In the genomic region with DNA sequence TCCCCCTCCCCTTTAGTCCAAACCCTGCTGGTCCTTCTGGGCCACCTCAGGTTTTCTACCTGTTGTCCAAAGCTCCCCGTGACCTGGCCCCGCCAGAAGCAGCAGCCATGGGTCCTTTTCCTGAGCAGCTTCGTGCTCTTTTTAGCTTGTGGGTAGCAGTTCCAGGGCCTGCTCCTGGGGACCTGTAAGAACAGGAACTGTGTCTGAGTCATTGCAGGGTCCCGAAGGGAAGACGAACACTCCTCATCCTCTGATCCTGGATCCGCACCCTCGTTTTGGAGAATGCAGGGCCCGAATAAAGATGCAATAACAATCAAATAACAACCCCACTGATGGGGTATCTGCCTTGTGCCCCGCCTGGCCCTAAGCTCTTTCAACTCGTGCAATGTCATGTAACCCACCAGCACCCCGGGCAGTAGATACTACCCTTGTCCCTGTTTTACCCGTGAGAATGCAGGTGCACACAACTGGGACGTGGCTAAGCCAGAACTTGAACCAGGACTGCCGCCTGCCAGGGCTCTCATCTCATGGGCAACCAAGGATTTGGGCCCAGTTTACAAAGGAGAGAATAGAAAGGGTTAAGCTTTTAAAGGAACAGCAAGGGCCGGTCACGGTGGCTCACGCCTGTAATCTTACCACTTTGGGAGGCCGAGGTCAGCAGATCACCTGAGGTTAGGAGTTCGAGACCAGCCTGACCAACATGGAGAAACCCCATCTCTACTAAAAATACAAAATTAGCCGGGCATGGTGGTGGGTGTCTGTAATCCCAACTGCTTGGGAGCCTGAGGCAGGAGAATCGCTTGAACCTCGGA, we compare ENCODE assay signal across 1 cellular context.
TF ChIP-seq lines count a peak whose summit lies in the region.

No MANE protein-coding gene starts in this region.

TF ChIP-seq in HepG2, 621 proteins besides CTCF, POLR2A, EP300 and RAD21 (continues in another document):
- TF ChIP-seq, protein P1, sequence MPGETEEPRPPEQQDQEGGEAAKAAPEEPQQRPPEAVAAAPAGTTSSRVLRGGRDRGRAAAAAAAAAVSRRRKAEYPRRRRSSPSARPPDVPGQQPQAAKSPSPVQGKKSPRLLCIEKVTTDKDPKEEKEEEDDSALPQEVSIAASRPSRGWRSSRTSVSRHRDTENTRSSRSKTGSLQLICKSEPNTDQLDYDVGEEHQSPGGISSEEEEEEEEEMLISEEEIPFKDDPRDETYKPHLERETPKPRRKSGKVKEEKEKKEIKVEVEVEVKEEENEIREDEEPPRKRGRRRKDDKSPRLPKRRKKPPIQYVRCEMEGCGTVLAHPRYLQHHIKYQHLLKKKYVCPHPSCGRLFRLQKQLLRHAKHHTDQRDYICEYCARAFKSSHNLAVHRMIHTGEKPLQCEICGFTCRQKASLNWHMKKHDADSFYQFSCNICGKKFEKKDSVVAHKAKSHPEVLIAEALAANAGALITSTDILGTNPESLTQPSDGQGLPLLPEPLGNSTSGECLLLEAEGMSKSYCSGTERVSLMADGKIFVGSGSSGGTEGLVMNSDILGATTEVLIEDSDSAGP (CRISPR knock-in tag; IDR thresholded peaks at IDR 0.05; ENCODE audit: borderline replicate concordance) = peak; percentile 50
- TF ChIP-seq, protein P2, sequence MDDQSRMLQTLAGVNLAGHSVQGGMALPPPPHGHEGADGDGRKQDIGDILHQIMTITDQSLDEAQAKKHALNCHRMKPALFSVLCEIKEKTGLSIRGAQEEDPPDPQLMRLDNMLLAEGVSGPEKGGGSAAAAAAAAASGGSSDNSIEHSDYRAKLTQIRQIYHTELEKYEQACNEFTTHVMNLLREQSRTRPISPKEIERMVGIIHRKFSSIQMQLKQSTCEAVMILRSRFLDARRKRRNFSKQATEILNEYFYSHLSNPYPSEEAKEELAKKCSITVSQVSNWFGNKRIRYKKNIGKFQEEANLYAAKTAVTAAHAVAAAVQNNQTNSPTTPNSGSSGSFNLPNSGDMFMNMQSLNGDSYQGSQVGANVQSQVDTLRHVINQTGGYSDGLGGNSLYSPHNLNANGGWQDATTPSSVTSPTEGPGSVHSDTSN (CRISPR knock-in tag; IDR thresholded peaks at IDR 0.05; ENCODE audit: borderline replicate concordance) = no peak
- TF ChIP-seq ZFP90 (CRISPR knock-in tag; IDR thresholded peaks at IDR 0.05; ENCODE audit: borderline replicate concordance) = no peak
- TF ChIP-seq SSRP1 (CRISPR knock-in tag; IDR thresholded peaks at IDR 0.05) = no peak
- peak; percentile 65 for TF ChIP-seq ZNF652 (CRISPR knock-in tag; IDR thresholded peaks at IDR 0.05; ENCODE audit: borderline replicate concordance, low read depth)
- TF ChIP-seq, protein P3, sequence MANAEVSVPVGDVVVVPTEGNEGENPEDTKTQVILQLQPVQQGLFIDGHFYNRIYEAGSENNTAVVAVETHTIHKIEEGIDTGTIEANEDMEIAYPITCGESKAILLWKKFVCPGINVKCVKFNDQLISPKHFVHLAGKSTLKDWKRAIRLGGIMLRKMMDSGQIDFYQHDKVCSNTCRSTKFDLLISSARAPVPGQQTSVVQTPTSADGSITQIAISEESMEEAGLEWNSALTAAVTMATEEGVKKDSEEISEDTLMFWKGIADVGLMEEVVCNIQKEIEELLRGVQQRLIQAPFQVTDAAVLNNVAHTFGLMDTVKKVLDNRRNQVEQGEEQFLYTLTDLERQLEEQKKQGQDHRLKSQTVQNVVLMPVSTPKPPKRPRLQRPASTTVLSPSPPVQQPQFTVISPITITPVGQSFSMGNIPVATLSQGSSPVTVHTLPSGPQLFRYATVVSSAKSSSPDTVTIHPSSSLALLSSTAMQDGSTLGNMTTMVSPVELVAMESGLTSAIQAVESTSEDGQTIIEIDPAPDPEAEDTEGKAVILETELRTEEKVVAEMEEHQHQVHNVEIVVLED (CRISPR knock-in tag; IDR thresholded peaks at IDR 0.05; ENCODE audit: borderline replicate concordance) = no peak
- no peak for TF ChIP-seq CC2D1A (CRISPR knock-in tag; IDR thresholded peaks at IDR 0.05)
- TF ChIP-seq ZFP37 (CRISPR knock-in tag; IDR thresholded peaks at IDR 0.05; ENCODE audit: borderline replicate concordance) = no peak
- no peak for TF ChIP-seq ZNF180 (CRISPR knock-in tag; IDR thresholded peaks at IDR 0.05; ENCODE audit: borderline replicate concordance, low read depth)
- TF ChIP-seq ZNF746 (CRISPR knock-in tag; IDR thresholded peaks at IDR 0.05) = no peak
- TF ChIP-seq ZMYM3 (CRISPR knock-in tag; IDR thresholded peaks at IDR 0.05) = no peak
- TF ChIP-seq, protein P4, sequence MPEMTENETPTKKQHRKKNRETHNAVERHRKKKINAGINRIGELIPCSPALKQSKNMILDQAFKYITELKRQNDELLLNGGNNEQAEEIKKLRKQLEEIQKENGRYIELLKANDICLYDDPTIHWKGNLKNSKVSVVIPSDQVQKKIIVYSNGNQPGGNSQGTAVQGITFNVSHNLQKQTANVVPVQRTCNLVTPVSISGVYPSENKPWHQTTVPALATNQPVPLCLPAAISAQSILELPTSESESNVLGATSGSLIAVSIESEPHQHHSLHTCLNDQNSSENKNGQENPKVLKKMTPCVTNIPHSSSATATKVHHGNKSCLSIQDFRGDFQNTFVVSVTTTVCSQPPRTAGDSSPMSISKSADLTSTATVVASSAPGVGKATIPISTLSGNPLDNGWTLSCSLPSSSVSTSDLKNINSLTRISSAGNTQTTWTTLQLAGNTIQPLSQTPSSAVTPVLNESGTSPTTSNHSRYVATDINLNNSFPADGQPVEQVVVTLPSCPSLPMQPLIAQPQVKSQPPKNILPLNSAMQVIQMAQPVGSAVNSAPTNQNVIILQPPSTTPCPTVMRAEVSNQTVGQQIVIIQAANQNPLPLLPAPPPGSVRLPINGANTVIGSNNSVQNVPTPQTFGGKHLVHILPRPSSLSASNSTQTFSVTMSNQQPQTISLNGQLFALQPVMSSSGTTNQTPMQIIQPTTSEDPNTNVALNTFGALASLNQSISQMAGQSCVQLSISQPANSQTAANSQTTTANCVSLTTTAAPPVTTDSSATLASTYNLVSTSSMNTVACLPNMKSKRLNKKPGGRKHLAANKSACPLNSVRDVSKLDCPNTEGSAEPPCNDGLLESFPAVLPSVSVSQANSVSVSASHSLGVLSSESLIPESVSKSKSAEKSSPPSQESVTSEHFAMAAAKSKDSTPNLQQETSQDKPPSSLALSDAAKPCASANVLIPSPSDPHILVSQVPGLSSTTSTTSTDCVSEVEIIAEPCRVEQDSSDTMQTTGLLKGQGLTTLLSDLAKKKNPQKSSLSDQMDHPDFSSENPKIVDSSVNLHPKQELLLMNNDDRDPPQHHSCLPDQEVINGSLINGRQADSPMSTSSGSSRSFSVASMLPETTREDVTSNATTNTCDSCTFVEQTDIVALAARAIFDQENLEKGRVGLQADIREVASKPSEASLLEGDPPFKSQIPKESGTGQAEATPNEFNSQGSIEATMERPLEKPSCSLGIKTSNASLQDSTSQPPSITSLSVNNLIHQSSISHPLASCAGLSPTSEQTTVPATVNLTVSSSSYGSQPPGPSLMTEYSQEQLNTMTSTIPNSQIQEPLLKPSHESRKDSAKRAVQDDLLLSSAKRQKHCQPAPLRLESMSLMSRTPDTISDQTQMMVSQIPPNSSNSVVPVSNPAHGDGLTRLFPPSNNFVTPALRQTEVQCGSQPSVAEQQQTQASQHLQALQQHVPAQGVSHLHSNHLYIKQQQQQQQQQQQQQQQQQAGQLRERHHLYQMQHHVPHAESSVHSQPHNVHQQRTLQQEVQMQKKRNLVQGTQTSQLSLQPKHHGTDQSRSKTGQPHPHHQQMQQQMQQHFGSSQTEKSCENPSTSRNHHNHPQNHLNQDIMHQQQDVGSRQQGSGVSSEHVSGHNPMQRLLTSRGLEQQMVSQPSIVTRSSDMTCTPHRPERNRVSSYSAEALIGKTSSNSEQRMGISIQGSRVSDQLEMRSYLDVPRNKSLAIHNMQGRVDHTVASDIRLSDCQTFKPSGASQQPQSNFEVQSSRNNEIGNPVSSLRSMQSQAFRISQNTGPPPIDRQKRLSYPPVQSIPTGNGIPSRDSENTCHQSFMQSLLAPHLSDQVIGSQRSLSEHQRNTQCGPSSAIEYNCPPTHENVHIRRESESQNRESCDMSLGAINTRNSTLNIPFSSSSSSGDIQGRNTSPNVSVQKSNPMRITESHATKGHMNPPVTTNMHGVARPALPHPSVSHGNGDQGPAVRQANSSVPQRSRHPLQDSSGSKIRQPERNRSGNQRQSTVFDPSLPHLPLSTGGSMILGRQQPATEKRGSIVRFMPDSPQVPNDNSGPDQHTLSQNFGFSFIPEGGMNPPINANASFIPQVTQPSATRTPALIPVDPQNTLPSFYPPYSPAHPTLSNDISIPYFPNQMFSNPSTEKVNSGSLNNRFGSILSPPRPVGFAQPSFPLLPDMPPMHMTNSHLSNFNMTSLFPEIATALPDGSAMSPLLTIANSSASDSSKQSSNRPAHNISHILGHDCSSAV (CRISPR knock-in tag; IDR thresholded peaks at IDR 0.05; ENCODE audit: borderline replicate concordance) = no peak
- no peak for TF ChIP-seq ZBTB7B (CRISPR knock-in tag; IDR thresholded peaks at IDR 0.05)
- TF ChIP-seq, protein P5, sequence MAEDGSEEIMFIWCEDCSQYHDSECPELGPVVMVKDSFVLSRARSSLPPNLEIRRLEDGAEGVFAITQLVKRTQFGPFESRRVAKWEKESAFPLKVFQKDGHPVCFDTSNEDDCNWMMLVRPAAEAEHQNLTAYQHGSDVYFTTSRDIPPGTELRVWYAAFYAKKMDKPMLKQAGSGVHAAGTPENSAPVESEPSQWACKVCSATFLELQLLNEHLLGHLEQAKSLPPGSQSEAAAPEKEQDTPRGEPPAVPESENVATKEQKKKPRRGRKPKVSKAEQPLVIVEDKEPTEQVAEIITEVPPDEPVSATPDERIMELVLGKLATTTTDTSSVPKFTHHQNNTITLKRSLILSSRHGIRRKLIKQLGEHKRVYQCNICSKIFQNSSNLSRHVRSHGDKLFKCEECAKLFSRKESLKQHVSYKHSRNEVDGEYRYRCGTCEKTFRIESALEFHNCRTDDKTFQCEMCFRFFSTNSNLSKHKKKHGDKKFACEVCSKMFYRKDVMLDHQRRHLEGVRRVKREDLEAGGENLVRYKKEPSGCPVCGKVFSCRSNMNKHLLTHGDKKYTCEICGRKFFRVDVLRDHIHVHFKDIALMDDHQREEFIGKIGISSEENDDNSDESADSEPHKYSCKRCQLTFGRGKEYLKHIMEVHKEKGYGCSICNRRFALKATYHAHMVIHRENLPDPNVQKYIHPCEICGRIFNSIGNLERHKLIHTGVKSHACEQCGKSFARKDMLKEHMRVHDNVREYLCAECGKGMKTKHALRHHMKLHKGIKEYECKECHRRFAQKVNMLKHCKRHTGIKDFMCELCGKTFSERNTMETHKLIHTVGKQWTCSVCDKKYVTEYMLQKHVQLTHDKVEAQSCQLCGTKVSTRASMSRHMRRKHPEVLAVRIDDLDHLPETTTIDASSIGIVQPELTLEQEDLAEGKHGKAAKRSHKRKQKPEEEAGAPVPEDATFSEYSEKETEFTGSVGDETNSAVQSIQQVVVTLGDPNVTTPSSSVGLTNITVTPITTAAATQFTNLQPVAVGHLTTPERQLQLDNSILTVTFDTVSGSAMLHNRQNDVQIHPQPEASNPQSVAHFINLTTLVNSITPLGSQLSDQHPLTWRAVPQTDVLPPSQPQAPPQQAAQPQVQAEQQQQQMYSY (CRISPR knock-in tag; IDR thresholded peaks at IDR 0.05) = 0 out of 2 replicates have a peak, but pooled peaks have one; percentile 22
- TF ChIP-seq, protein P6, sequence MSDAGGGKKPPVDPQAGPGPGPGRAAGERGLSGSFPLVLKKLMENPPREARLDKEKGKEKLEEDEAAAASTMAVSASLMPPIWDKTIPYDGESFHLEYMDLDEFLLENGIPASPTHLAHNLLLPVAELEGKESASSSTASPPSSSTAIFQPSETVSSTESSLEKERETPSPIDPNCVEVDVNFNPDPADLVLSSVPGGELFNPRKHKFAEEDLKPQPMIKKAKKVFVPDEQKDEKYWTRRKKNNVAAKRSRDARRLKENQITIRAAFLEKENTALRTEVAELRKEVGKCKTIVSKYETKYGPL (CRISPR knock-in tag; IDR thresholded peaks at IDR 0.05) = no peak
- TF ChIP-seq ZBTB44 (CRISPR knock-in tag; IDR thresholded peaks at IDR 0.05) = no peak
- no peak for TF ChIP-seq ZNF331 (CRISPR knock-in tag; IDR thresholded peaks at IDR 0.05)
- TF ChIP-seq ZMAT3 (CRISPR knock-in tag; conservative IDR thresholded peaks at IDR 0.05) = no peak
